Comparison of ENCODE assay signal across 8 cellular contexts in genomic region chr5:59813761-59814562, GRCh38.
DNase-seq lines count a peak whose midpoint lies in the region; ATAC-seq and TF ChIP-seq lines count a peak whose summit lies in the region.

No MANE protein-coding gene starts in this region.

- peak overlapping the region; percentile 1 for H3K4me3 Mint-ChIP-seq in type B pancreatic cell

- WGBS in adrenal gland, 4 donors: 24 to 29% (median 28%) methylated on average over 8 of the region's 8 CpGs

- peak; percentile 53 for ATAC-seq in HG03196 (IDR thresholded peaks at IDR 0.05; ENCODE audit: unreplicated experiment)

- no peaks in the 10 kb centered on the region for H3K9me3 ChIP-seq in adrenal gland (replicated peaks in 1 of 3)

- no peaks in the 10 kb centered on the region for H3K36me3 ChIP-seq in adrenal gland (replicated peaks in 1 of 2)

- no peaks in the 10 kb centered on the region for H3K9me3 Mint-ChIP-seq in type B pancreatic cell

- no peak overlapping the region for H3K27ac Mint-ChIP-seq in type B pancreatic cell

- H3K27me3 Mint-ChIP-seq in type B pancreatic cell: peaks cover 23% of the 10 kb centered on the region

- TF ChIP-seq CTCF in GM13976 (IDR thresholded peaks at IDR 0.05; ENCODE audit: borderline replicate concordance, control extremely low read depth, extremely low read depth, insufficient read depth, missing control alignments): peak; percentile 60
- TF ChIP-seq CTCF in adrenal gland (IDR thresholded peaks at IDR 0.05): peak in 5 of 6 experiments; percentile 15 to 53 (median 50)
- peak; percentile 87 for TF ChIP-seq CTCF in type B pancreatic cell (conservative IDR thresholded peaks at IDR 0.05)

- no peaks in the 10 kb centered on the region for H3K27me3 ChIP-seq in adrenal gland

- peaks cover 4% of the 10 kb centered on the region for H3K4me1 Mint-ChIP-seq in type B pancreatic cell (ENCODE audit: unreplicated experiment)

- no peak overlapping the region for H3K4me3 ChIP-seq in adrenal gland

- peak; percentile 44 for DNase-seq in Ammon's horn (ENCODE audit: low spot score)
- peak; percentile 50 for DNase-seq in GM13976 (ENCODE audit: low spot score)
- DNase-seq in NCI-H446 treated with DMSO at 0.1 percent for 48 hours (lab: John Stamatoyannopoulos, UW): peak; percentile 88
- peak in 3 of 7 donors; percentile 14 to 45 (median 16) for DNase-seq in adrenal gland
- DNase-seq in iris pigment epithelial cell (ENCODE audit: low read depth): peak; percentile 79
- no peak for DNase-seq in type B pancreatic cell (ENCODE audit: extremely low spot score, unreplicated experiment)
- no peak for DNase-seq in cortex of kidney (lab: John Stamatoyannopoulos, UW)

- TF ChIP-seq POLR2A in adrenal gland (IDR thresholded peaks at IDR 0.05): no peak

- H3K4me1 ChIP-seq in adrenal gland (replicated peaks in 1 of 2): no peaks in the 10 kb centered on the region

- no peak overlapping the region for H3K27ac ChIP-seq in adrenal gland

- no peaks in the 10 kb centered on the region for H3K36me3 Mint-ChIP-seq in type B pancreatic cell

- intact Hi-C loops in adrenal gland (cut with DNase I): loop anchor here in 1 of 2 donors (10.0 kb wide), 1 partner anchor 851 kb away; no protein-coding TSS in a partner anchor

- in situ Hi-C loops in GM13976 (cut with MboI; ENCODE audit: low sequenced_read_pairs, unreplicated experiment): loop anchor here (10.0 to 25.0 kb wide), 4 partner anchors 351 to 841 kb away; no protein-coding TSS in a partner anchor

Comparison
In these comparisons a context has a peak if more than half of its experiments do, and no peak if none do; other contexts are left out.
1. DNase-seq: peak in Ammon's horn (single experiment), GM13976 (single experiment), NCI-H446 treated with DMSO at 0.1 percent for 48 hours (single experiment) and iris pigment epithelial cell (single experiment); none in type B pancreatic cell (single experiment) and cortex of kidney (single experiment).
2. Peak in every context shown above with its lines, with median percentiles within 50 percentile points of each other: CTCF ChIP-seq.